In the genomic region with DNA sequence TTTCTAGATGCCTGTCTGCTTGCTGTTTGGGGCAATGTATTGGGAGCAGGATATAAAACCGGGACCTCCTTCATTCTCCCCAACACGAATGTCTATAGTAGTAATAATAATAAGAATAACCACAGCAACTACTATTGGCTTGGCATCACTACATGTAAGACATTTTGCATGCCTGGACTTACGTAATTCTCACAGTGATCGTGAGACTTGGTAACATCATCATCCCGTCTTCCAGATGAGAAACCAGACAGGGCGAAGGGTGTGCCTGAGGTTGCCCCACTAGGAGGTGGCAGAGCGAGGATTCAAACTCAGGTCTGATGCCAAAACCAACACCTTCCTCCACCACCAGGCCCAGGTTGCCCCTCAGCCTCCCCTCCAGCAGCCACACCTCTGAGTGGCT, we compare ENCODE assay signal across 25 cellular contexts.
DNase-seq lines count a peak whose midpoint lies in the region; ATAC-seq and TF ChIP-seq lines count a peak whose summit lies in the region.
"Had no signal": no experiment of that assay in that cellular context is flagged by ENCODE, and none has a peak within 500 bp of the region (broad histone marks: within the 10 kb centered on the region; RNA-seq: fewer than 3 reads in every experiment).

No MANE protein-coding gene starts in this region.

- ATAC-seq in HG02885 (IDR thresholded peaks at IDR 0.05; ENCODE audit: poor library complexity, unreplicated experiment): no peak
- no peak for ATAC-seq in effector memory CD8-positive, alpha-beta T cell (replicated peaks)
- ATAC-seq: upper lobe of right lung had no signal

- no peaks in the 10 kb centered on the region for H3K9me3 Mint-ChIP-seq in activated naive CD4-positive, alpha-beta T cell treated with anti-CD3 and anti-CD28 coated beads for 36 hours
- no peaks in the 10 kb centered on the region for H3K9me3 Mint-ChIP-seq in effector memory CD8-positive, alpha-beta T cell
- H3K9me3 Mint-ChIP-seq: activated T-cell treated with anti-CD3 and anti-CD28 coated beads, Interleukin-2, amount 50 U/mL, for 24 hours; memory B cell had no signal

- H3K36me3 Mint-ChIP-seq in activated naive CD4-positive, alpha-beta T cell treated with anti-CD3 and anti-CD28 coated beads for 36 hours (ENCODE audit: low read depth): no peaks in the 10 kb centered on the region
- H3K36me3 Mint-ChIP-seq in effector memory CD8-positive, alpha-beta T cell (ENCODE audit: insufficient read depth): peaks cover 9% of the 10 kb centered on the region
- H3K36me3 Mint-ChIP-seq: brain, memory B cell had no signal

- no peak overlapping the region for H3K4me3 Mint-ChIP-seq in activated naive CD4-positive, alpha-beta T cell treated with anti-CD3 and anti-CD28 coated beads for 36 hours
- no peak overlapping the region for H3K4me3 Mint-ChIP-seq in effector memory CD8-positive, alpha-beta T cell
- H3K4me3 Mint-ChIP-seq: activated T-cell treated with anti-CD3 and anti-CD28 coated beads, Interleukin-2, amount 50 U/mL, for 24 hours; HFFc6; memory B cell had no signal

- intact Hi-C loops in posterior vena cava (cut with DNase I): loop anchor here in 1 of 2 donors (2.0 kb wide), 1 partner anchor 14 kb away; no protein-coding TSS in a partner anchor
- intact Hi-C loops in activated naive CD4-positive, alpha-beta T cell treated with anti-CD3 and anti-CD28 coated beads for 36 hours (cut with micrococcal nuclease): no loop called here

- no peak for TF ChIP-seq CTCF in AG10803 (conservative IDR thresholded peaks at IDR 0.05; ENCODE audit: low read length)
- no peak for TF ChIP-seq CTCF in foreskin fibroblast (IDR thresholded peaks at IDR 0.05; ENCODE audit: low read depth, low read length)

- H3K4me3 ChIP-seq in AG10803 (ENCODE audit: low read length): no peak overlapping the region
- H3K4me3 ChIP-seq in foreskin fibroblast (ENCODE audit: low read depth in 1 of 2, low read length in 2 of 2): no peak overlapping the region
- H3K4me3 ChIP-seq: Peyer's patch, psoas muscle, SJSA1, upper lobe of right lung had no signal

- no peak overlapping the region for H3K27ac Mint-ChIP-seq in activated naive CD4-positive, alpha-beta T cell treated with anti-CD3 and anti-CD28 coated beads for 36 hours
- H3K27ac Mint-ChIP-seq in effector memory CD8-positive, alpha-beta T cell: no peak overlapping the region
- H3K27ac Mint-ChIP-seq: activated T-cell treated with anti-CD3 and anti-CD28 coated beads, Interleukin-2, amount 50 U/mL, for 24 hours; memory B cell had no signal

- no peaks in the 10 kb centered on the region for H3K4me1 Mint-ChIP-seq in activated naive CD4-positive, alpha-beta T cell treated with anti-CD3 and anti-CD28 coated beads for 36 hours (ENCODE audit: low read depth)
- no peaks in the 10 kb centered on the region for H3K4me1 Mint-ChIP-seq in effector memory CD8-positive, alpha-beta T cell (ENCODE audit: low read depth in 2 of 2)
- H3K4me1 Mint-ChIP-seq: memory B cell had no signal

- CTCF ChIA-PET in activated naive CD4-positive, alpha-beta T cell treated with anti-CD3 and anti-CD28 coated beads for 36 hours (lab: Charles Lee): interaction anchor here (0.7 kb wide), 1 partner anchor 9 kb away, joined by 3 read pairs; no protein-coding TSS in a partner anchor

- H3K27me3 Mint-ChIP-seq in activated naive CD4-positive, alpha-beta T cell treated with anti-CD3 and anti-CD28 coated beads for 36 hours (ENCODE audit: low read depth): peaks cover 7% of the 10 kb centered on the region
- H3K27me3 Mint-ChIP-seq in effector memory CD8-positive, alpha-beta T cell: peaks cover 8 to 40% of the 10 kb centered on the region in 2 donors
- H3K27me3 Mint-ChIP-seq: memory B cell had no signal

- DNase-seq in AG10803 (ENCODE audit: low read depth) (peak; percentile 77), GM04503 (ENCODE audit: low read depth) (peak; percentile 24), foreskin fibroblast (peak; percentile 56 to 72), posterior vena cava (ENCODE audit: low spot score) (peak; percentile 69)
- no peak for DNase-seq in activated naive CD4-positive, alpha-beta T cell treated with anti-CD3 and anti-CD28 coated beads for 36 hours
- DNase-seq in effector memory CD8-positive, alpha-beta T cell: no peak
- DNase-seq: activated CD4-positive, CD25-positive, alpha-beta regulatory T cell treated with anti-CD3 and anti-CD28 coated beads, Interleukin-2, amount 50 U/mL, for 72 hours; activated CD8-positive, alpha-beta memory T cell treated with anti-CD3 and anti-CD28 coated beads for 24 hours; activated naive CD4-positive, alpha-beta T cell treated with Interleukin-2 at 50 U/mL for 16 hours; effector CD8-positive, alpha-beta T cell; HFFc6; MM.1S; NCI-H1436; NCI-H2081 treated with DMSO at 0.1 percent for 48 hours; NCI-H226; small intestine; T-helper 1 cell had no signal

Comparison
In these comparisons a context has a peak if more than half of its experiments do, and no peak if none do; other contexts are left out.
1. DNase-seq: peak in AG10803 (single experiment), GM04503 (single experiment), foreskin fibroblast (2 of 2) and posterior vena cava (single experiment); none in activated naive CD4-positive, alpha-beta T cell treated with anti-CD3 and anti-CD28 coated beads for 36 hours (single experiment) and effector memory CD8-positive, alpha-beta T cell (0 of 3).